ENCODE assay signal across 20 cellular contexts in the genomic region with DNA sequence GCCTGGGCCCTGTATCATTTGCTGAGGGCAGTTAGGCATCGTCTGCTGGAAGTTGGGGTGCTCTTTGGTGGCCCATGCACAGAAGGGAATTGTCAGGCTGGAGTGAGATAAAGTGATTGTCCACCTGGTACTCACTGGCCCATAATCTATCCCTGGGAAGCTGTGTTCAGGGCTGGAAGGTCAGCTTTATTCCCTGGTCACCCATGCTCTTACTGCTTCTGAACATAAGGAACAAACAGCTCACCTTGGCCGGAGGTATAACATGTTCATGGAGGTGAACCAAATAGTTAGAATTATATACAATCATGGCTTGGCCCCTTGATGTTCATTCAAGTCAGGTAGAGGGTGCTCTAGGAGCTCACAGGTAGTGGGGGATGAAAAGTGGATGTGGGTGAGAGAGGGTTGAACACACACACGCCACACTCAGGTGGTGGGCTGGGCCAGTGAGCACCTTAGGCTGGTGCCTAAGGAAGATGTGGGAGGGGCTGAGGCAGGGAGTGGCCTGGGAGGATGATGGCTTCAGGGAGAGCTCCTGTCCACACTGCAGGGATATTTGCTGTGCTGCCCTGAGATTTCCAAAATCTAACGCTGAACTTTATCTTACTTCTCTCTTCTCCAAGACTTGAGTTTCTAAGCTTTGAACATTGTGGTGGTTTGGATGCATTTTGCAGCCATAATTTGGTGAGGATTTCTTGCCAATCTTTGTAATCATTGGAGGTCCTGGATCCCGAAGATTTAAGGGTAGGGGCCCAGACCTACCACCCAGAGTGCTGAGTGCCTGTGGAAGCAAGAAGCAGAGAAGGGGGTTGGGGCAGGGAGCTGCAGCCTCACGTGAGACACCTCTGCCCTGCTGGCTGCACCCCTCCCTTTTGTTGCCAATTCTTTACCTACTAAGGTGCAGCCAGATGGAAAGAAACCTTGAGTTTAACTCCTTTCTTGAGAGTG.
DNase-seq lines count a peak whose midpoint lies in the region; ATAC-seq and TF ChIP-seq lines count a peak whose summit lies in the region.
"Had no signal": no experiment of that assay in that cellular context is flagged by ENCODE, and none has a peak within 500 bp of the region (broad histone marks: within the 10 kb centered on the region; RNA-seq: fewer than 3 reads in every experiment).

No MANE protein-coding gene starts in this region.

- H3K27ac ChIP-seq in lung (ENCODE audit: low read depth in 1 of 2, low read length in 1 of 2) = no peak overlapping the region
- H3K27ac ChIP-seq in body of pancreas = no peak overlapping the region
- H3K27ac ChIP-seq: BLaER1 treated with 17β-estradiol and CSF1 and Interleukin-3, amounts not matched to agents 10 nM and 100 nM; HL-60 had no signal

- TF ChIP-seq POLR2A in body of pancreas (IDR thresholded peaks at IDR 0.05) = no peak

- H3K36me3 ChIP-seq in H7 (replicated peaks; ENCODE audit: control insufficient read depth, insufficient read depth, low read length) (no peaks in the 10 kb centered on the region), lung (ENCODE audit: control insufficient read depth in 2 of 2, insufficient read depth in 2 of 2, low read length in 2 of 2) (no peaks in the 10 kb centered on the region), body of pancreas (replicated peaks in 1 of 2; ENCODE audit: insufficient read depth in 1 of 2, low read depth in 2 of 2) (no peaks in the 10 kb centered on the region)
- H3K36me3 ChIP-seq: BLaER1 treated with 17β-estradiol and CSF1 and Interleukin-3, amounts not matched to agents 10 nM and 100 nM had no signal

- no peak for TF ChIP-seq CTCF in lung (IDR thresholded peaks at IDR 0.05; ENCODE audit: control extremely low read depth, extremely low read depth)
- TF ChIP-seq CTCF in body of pancreas (IDR thresholded peaks at IDR 0.05) = no peak

- H3K4me3 ChIP-seq in H7 (ENCODE audit: insufficient read depth, low read depth, low read length) (no peak overlapping the region), lung (no peak overlapping the region), body of pancreas (no peak overlapping the region)
- H3K4me3 ChIP-seq: BLaER1 treated with 17β-estradiol and CSF1 and Interleukin-3, amounts not matched to agents 10 nM and 100 nM had no signal

- ATAC-seq in lung (ENCODE audit: insufficient read depth, low FRiP score) = no peak
- ATAC-seq in body of pancreas = no peak
- no peak for ATAC-seq in HG03108 (IDR thresholded peaks at IDR 0.05; ENCODE audit: unreplicated experiment)

- H3K27me3 ChIP-seq in H7 (ENCODE audit: control insufficient read depth, insufficient read depth, low read length) (no peaks in the 10 kb centered on the region), lung (ENCODE audit: control insufficient read depth, insufficient read depth) (no peaks in the 10 kb centered on the region), body of pancreas (no peaks in the 10 kb centered on the region)
- H3K27me3 ChIP-seq: BLaER1 treated with 17β-estradiol and CSF1 and Interleukin-3, amounts not matched to agents 10 nM and 100 nM had no signal

- H3K9me3 ChIP-seq in lung (ENCODE audit: control insufficient read depth in 2 of 2, insufficient read depth in 1 of 2, low read length in 1 of 2) (no peaks in the 10 kb centered on the region), body of pancreas (no peaks in the 10 kb centered on the region)

- DNase-seq in activated CD8-positive, alpha-beta memory T cell treated with anti-CD3 and anti-CD28 coated beads for 24 hours = peak; percentile 24
- no peak for DNase-seq in activated CD8-positive, alpha-beta memory T cell treated with anti-CD3 and anti-CD28 coated beads, Interleukin-2, amount 50 U/mL, for 48 hours
- peak; percentile 6 for DNase-seq in H7
- DNase-seq in lung (ENCODE audit: low spot score) = peak; percentile 25
- peak; percentile 24 for DNase-seq in ureter (ENCODE audit: low spot score)
- DNase-seq in body of pancreas = no peak
- DNase-seq: AML-193; CD4-positive, alpha-beta T cell; NCI-H1092; NCI-H1417 treated with DMSO at 0.1 percent for 48 hours; NCI-H1694 treated with DMSO at 0.1 percent for 48 hours; NCI-H2081; NCI-H226; NCI-H510A; NCI-H69; RPMI8226; SHP77 had no signal

- no peaks in the 10 kb centered on the region for H3K4me1 ChIP-seq in lung (ENCODE audit: control insufficient read depth in 2 of 2, insufficient read depth in 2 of 2, low read length in 2 of 2)
- H3K4me1 ChIP-seq in body of pancreas = no peaks in the 10 kb centered on the region

- intact Hi-C loops in body of pancreas (cut with DNase I) = no loop called here

- 86 to 89% methylated on average over 6 of the region's 6 CpGs for WGBS in lung, 2 donors
- WGBS in body of pancreas, 2 donors = 55 to 58% methylated on average over 6 of the region's 6 CpGs

Comparison
In these comparisons a context has a peak if more than half of its experiments do, and no peak if none do; other contexts are left out.
1. DNase-seq: peak in activated CD8-positive, alpha-beta memory T cell treated with anti-CD3 and anti-CD28 coated beads for 24 hours (single experiment), H7 (single experiment), lung (single experiment) and ureter (single experiment); none in activated CD8-positive, alpha-beta memory T cell treated with anti-CD3 and anti-CD28 coated beads, Interleukin-2, amount 50 U/mL, for 48 hours (single experiment) and body of pancreas (0 of 4).